Comparison of ENCODE assay signal across 14 cellular contexts in the genomic region with DNA sequence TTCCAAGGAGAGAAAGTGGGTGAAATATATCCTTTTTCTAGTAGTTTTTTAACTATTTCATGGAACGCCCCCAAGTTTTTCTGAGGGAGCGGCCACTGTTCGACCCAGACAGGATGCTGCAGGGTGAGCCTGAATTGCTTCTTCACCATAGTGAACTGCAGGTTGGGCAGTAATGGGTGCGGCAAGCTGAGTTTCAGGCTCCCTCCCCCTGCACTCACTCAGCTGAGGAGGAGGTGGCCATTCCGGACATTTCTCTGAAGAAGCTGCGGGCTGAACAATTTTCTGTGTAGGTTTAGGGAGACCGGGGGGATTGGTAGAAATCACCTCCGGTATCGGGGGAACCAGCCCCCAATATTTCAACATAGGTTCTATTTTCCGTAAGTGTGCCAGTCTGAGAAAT. TPM values are rescaled to one million over a fixed set of nuclear protein-coding genes. Genes with fewer than 3 reads are reported as not detected.
DNase-seq lines count a peak whose midpoint lies in the region; TF ChIP-seq lines count a peak whose summit lies in the region.
"Had no signal": no experiment of that assay in that cellular context is flagged by ENCODE, and none has a peak within 500 bp of the region (broad histone marks: within the 10 kb centered on the region; RNA-seq: fewer than 3 reads in every experiment).

No MANE protein-coding gene starts in this region.

- H3K27ac ChIP-seq in VCaP (peak overlapping the region; percentile 91; the same call in 1 of the 2 replicates), A673 (ENCODE audit: low read depth, low read length, poor library complexity, severe bottlenecking) (no peak overlapping the region)
- H3K27ac ChIP-seq: 22Rv1, BLaER1 had no signal

- peaks cover 14% of the 10 kb centered on the region for H3K36me3 ChIP-seq in A673 (ENCODE audit: insufficient read depth, low read length, poor library complexity, severe bottlenecking)

- H3K36me3 Mint-ChIP-seq in neural crest cell (ENCODE audit: low read depth), result peaks cover 42% of the 10 kb centered on the region

- DNase-seq in NCI-H82 (lab: John Stamatoyannopoulos, UW) (peak; percentile 15), NCI-H82 treated with DMSO at 0.1 percent for 48 hours (lab: John Stamatoyannopoulos, UW; ENCODE audit: unreplicated experiment) (no peak), neural crest cell (ENCODE audit: low read depth, low spot score) (no peak), GM10266 (ENCODE audit: extremely low spot score) (no peak), NCI-H345 (lab: John Stamatoyannopoulos, UW) (no peak), A673 (ENCODE audit: low spot score) (no peak)
- DNase-seq: AML-193, Calu3, DMS 273 treated with DMSO at 0.1 percent for 48 hours had no signal

- no peaks in the 10 kb centered on the region for H3K27me3 Mint-ChIP-seq in neural crest cell (ENCODE audit: low read depth)
- H3K27me3 Mint-ChIP-seq: IgD-negative memory B cell had no signal

- peaks cover 41% of the 10 kb centered on the region for H3K4me1 Mint-ChIP-seq in neural crest cell

- no peak overlapping the region for H3K4me3 ChIP-seq in A673 (ENCODE audit: low read depth, low read length, poor library complexity, severe bottlenecking)
- H3K4me3 ChIP-seq: BLaER1, GM12878 had no signal

- no TSS peak for BruUV-seq in A673 (replicated peaks; lab: Mats Ljungman, UMichigan)

- no peak for TF ChIP-seq CTCF in VCaP (conservative IDR thresholded peaks at IDR 0.05)
- TF ChIP-seq CTCF in neural crest cell (conservative IDR thresholded peaks at IDR 0.05), result no peak
- TF ChIP-seq CTCF in GM10266 (IDR thresholded peaks at IDR 0.05; ENCODE audit: control insufficient read depth, insufficient read depth, low read depth, missing control alignments), result no peak
- no peak for TF ChIP-seq CTCF in A673 (conservative IDR thresholded peaks at IDR 0.05; ENCODE audit: low read depth, low read length)

- peaks cover 3% of the 10 kb centered on the region for H3K9me3 ChIP-seq in A673 (ENCODE audit: low read depth, low read length, poor library complexity, severe bottlenecking)

- CTCF ChIA-PET in A673 (lab: Charles Lee), result no interaction called here

- no peaks in the 10 kb centered on the region for H3K27me3 ChIP-seq in A673 (replicated peaks; ENCODE audit: insufficient read depth, low read depth, low read length, poor library complexity)
- H3K27me3 ChIP-seq: BLaER1 had no signal

- peaks cover 10% of the 10 kb centered on the region for H3K9me3 Mint-ChIP-seq in neural crest cell
- H3K9me3 Mint-ChIP-seq: IgD-negative memory B cell had no signal

- H3K4me1 ChIP-seq in A673 (ENCODE audit: insufficient read depth, low read length, poor library complexity, severe bottlenecking), result no peaks in the 10 kb centered on the region
- H3K4me1 ChIP-seq: BLaER1 had no signal

- intact Hi-C loops in A673 (cut with micrococcal nuclease; ENCODE audit: unreplicated experiment), result no loop called here

- peak overlapping the region; percentile 92 for H3K27ac Mint-ChIP-seq in neural crest cell (ENCODE audit: unreplicated experiment)
- H3K27ac Mint-ChIP-seq: IgD-negative memory B cell had no signal

- POLR2A ChIA-PET in A673 (lab: Charles Lee; ENCODE audit: low non-redundant PET), result no interaction called here

- peak overlapping the region; percentile 25 for H3K4me3 Mint-ChIP-seq in neural crest cell
- H3K4me3 Mint-ChIP-seq: IgD-negative memory B cell had no signal

RNA-seq across cellular contexts. Expression of gene DAP3, which starts 8.2 kb away (rescaled TPM):
- total RNA-seq in neural crest cell (113 and 114 TPM in 2 replicates), A673 (2021) (183 and 205 TPM in 2 replicates)

RNA-seq across cellular contexts. Expression of gene YY1AP1, which starts 8.5 kb away (rescaled TPM):
- 53.9 and 54.5 TPM in 2 replicates for total RNA-seq in neural crest cell
- 58.6 and 59.3 TPM in 2 replicates for total RNA-seq in A673 (2021)
